11 cellular contexts compared by ENCODE assay signal in the genomic region with DNA sequence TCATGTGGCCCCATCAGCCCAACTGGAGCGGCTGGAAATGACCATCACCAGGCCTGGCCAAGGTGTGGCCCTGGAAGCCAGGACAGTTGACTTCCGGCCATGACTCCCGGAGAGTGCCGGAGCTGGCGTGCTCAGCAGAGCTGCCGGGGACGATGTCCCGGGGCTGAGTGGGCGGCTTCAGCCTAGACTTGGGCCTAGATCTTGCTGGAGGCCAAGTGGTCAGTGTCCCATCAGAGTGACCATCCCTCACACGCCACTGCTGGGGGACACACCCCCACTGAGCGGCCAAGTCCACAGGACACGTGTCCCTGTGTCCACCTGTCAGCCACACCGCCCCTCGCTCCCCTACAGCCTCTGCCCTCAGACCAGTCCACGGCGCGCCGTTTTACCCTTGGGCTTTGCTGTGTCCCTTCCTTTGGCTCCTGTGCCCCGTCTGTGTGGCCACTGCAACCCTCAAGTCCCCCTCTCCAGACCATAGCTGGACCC. TPM values are rescaled to one million over a fixed set of nuclear protein-coding genes. Genes with fewer than 3 reads are reported as not detected.
DNase-seq lines count a peak whose midpoint lies in the region; ATAC-seq and TF ChIP-seq lines count a peak whose summit lies in the region.
"Had no signal": no experiment of that assay in that cellular context is flagged by ENCODE, and none has a peak within 500 bp of the region (broad histone marks: within the 10 kb centered on the region; RNA-seq: fewer than 3 reads in every experiment).

No MANE protein-coding gene starts in this region.

- no peak for TF ChIP-seq RAD21 in neural cell (conservative IDR thresholded peaks at IDR 0.05)

- no peaks in the 10 kb centered on the region for H3K9me2 ChIP-seq in neural cell (ENCODE audit: insufficient read depth, low read length)

- H3K4me3 ChIP-seq in AG04450 (ENCODE audit: low read depth, low read length) (peak overlapping the region; percentile 64), Peyer's patch (peak overlapping the region; percentile 39 to 61 (median 50)), epithelial cell of esophagus (ENCODE audit: low read length) (peak overlapping the region; percentile 61), neural cell (ENCODE audit: low read length) (peak overlapping the region; percentile 65)
- H3K4me3 ChIP-seq: HAP-1 had no signal

- peak overlapping the region; percentile 65 for H3K9ac ChIP-seq in neural cell (ENCODE audit: low read length)

- no peak overlapping the region for H2AFZ ChIP-seq in neural cell (ENCODE audit: low read depth, low read length)

- no peak for TF ChIP-seq POLR2A in Peyer's patch (IDR thresholded peaks at IDR 0.05)

- H3K27ac ChIP-seq in AG04450 (ENCODE audit: low read depth, low read length) (peak overlapping the region; percentile 94), Peyer's patch (peak overlapping the region; percentile 76 to 90 (median 84)), neural cell (ENCODE audit: low read length) (peak overlapping the region; percentile 84)

- peaks cover 0 to 2% (median 0%) of the 10 kb centered on the region in 3 donors for H3K36me3 ChIP-seq in Peyer's patch
- no peaks in the 10 kb centered on the region for H3K36me3 ChIP-seq in neural cell (ENCODE audit: insufficient read depth, low read length)

- CTCF ChIA-PET in AG04450 (lab: Charles Lee): interaction anchor here (0.9 to 7.3 kb wide), 3 partner anchors 16 to 191 kb away, joined by 3 to 255 read pairs (median 3); no protein-coding TSS in a partner anchor

- no peak for ATAC-seq in activated CD4-positive, CD25-positive, alpha-beta regulatory T cell treated with anti-CD3 and anti-CD28 coated beads, Interleukin-2, amount 50 U/mL, for 24 hours
- no peak for ATAC-seq in HG02571 (IDR thresholded peaks at IDR 0.05; ENCODE audit: unreplicated experiment)

- TF ChIP-seq CTCF in AG04450 (IDR thresholded peaks at IDR 0.05; ENCODE audit: low read depth, low read length) (no peak), Peyer's patch (IDR thresholded peaks at IDR 0.05) (no peak), epithelial cell of esophagus (IDR thresholded peaks at IDR 0.05; ENCODE audit: insufficient read depth, low read depth, low read length, missing control alignments) (no peak), neural cell (IDR thresholded peaks at IDR 0.05; ENCODE audit: poor library complexity, severe bottlenecking) (no peak)

- DNase-seq in AG04450 (ENCODE audit: low read depth, low spot score) (no peak), Peyer's patch (no peak), epithelial cell of esophagus (ENCODE audit: low read depth) (no peak), hippocampal formation (lab: John Stamatoyannopoulos, UW) (no peak), NCI-H524 treated with DMSO at 0.1 percent for 48 hours (lab: John Stamatoyannopoulos, UW) (no peak)
- DNase-seq: activated CD8-positive, alpha-beta memory T cell treated with anti-CD3 and anti-CD28 coated beads, Interleukin-2, amount 50 U/mL, for 48 hours; NCI-H2171 had no signal

- no peak for TF ChIP-seq EP300 in neural cell (conservative IDR thresholded peaks at IDR 0.05; ENCODE audit: poor library complexity, severe bottlenecking)

- H3K4me1 ChIP-seq in Peyer's patch: peaks cover 0 to 52% (median 11%) of the 10 kb centered on the region in 4 donors

- peaks cover 3% of the 10 kb centered on the region for H3K79me2 ChIP-seq in neural cell (replicated peaks; ENCODE audit: insufficient read depth, low read length)

- H3K4me2 ChIP-seq in neural cell (ENCODE audit: low read length): no peak overlapping the region

- H3F3A ChIP-seq in neural cell (ENCODE audit: insufficient read depth, low read length, poor library complexity, severe bottlenecking): no peaks in the 10 kb centered on the region

- POLR2A ChIA-PET in AG04450 (lab: Yijun Ruan, JAX): interaction anchor here (1.0 kb wide), 1 partner anchor 218 kb away, joined by 3 read pairs; no protein-coding TSS in a partner anchor

- H3K27me3 ChIP-seq in AG04450 (ENCODE audit: control insufficient read depth, insufficient read depth, low read length) (no peaks in the 10 kb centered on the region), Peyer's patch (no peaks in the 10 kb centered on the region), neural cell (ENCODE audit: insufficient read depth, low read depth, low read length) (no peaks in the 10 kb centered on the region)

- H4K20me1 ChIP-seq in neural cell (ENCODE audit: insufficient read depth): no peaks in the 10 kb centered on the region

- H3K9me3 ChIP-seq in AG04450 (ENCODE audit: control insufficient read depth, insufficient read depth, low read length) (no peaks in the 10 kb centered on the region; the same call in 1 of the 2 replicates), Peyer's patch (no peaks in the 10 kb centered on the region), neural cell (ENCODE audit: low read length) (no peaks in the 10 kb centered on the region)
- H3K9me3 ChIP-seq: HAP-1 had no signal

TF ChIP-seq in neural cell, 6 proteins besides CTCF, POLR2A, EP300 and RAD21:
- TF ChIP-seq MXI1 (conservative IDR thresholded peaks at IDR 0.05; ENCODE audit: poor library complexity, severe bottlenecking): no peak
- TF ChIP-seq TAF1 (IDR thresholded peaks at IDR 0.05; ENCODE audit: low read depth): no peak
- no peak for TF ChIP-seq POLR2AphosphoS5 (IDR thresholded peaks at IDR 0.05)
- no peak for TF ChIP-seq EZH2 (IDR thresholded peaks at IDR 0.05; ENCODE audit: borderline replicate concordance, insufficient read depth, low read length, poor library complexity, severe bottlenecking)
- TF ChIP-seq SMC3 (conservative IDR thresholded peaks at IDR 0.05; ENCODE audit: poor library complexity): no peak
- TF ChIP-seq REST (IDR thresholded peaks at IDR 0.05; ENCODE audit: borderline replicate concordance): no peak

RNA-seq across cellular contexts. Expression of gene FAAP20, which starts 4.0 kb away (rescaled TPM):
- polyA plus RNA-seq in AG04450 (2011; rRNA removed) (9.7 and 12.6 TPM in 2 replicates), neural cell (45.3 and 53.0 TPM in 2 replicates)
- 4.9 and 5.7 TPM in 2 replicates for polyA minus RNA-seq in AG04450 (2011; rRNA and poly(A)+ RNA removed)
- total RNA-seq in Peyer's patch: 10 to 100 TPM; 16.5 to 31.2 (median 25.4) TPM
- polyA minus RNA-seq in neural cell: 25.4 and 35.3 TPM in 2 replicates

RNA-seq across cellular contexts. Expression of gene SKI, which starts 37.6 kb away (rescaled TPM):
- polyA plus RNA-seq in AG04450 (2011; rRNA removed) (6.7 and 9.0 TPM in 2 replicates), neural cell (4.1 and 4.9 TPM in 2 replicates)
- polyA minus RNA-seq in AG04450 (2011; rRNA and poly(A)+ RNA removed): 6.7 and 9.0 TPM in 2 replicates
- total RNA-seq in Peyer's patch: 10 to 100 TPM; 20.1 to 41.5 (median 37.1) TPM
- polyA minus RNA-seq in neural cell: 23.9 and 25.1 TPM in 2 replicates
